17 cellular contexts compared by ENCODE assay signal in genomic region chr4:100986360-100986868, GRCh38.
DNase-seq lines count a peak whose midpoint lies in the region; ATAC-seq, FAIRE-seq and TF ChIP-seq lines count a peak whose summit lies in the region.
"Had no signal": no experiment of that assay in that cellular context is flagged by ENCODE, and none has a peak within 500 bp of the region (broad histone marks: within the 10 kb centered on the region; RNA-seq: fewer than 3 reads in every experiment).

No MANE protein-coding gene starts in this region.

- intact Hi-C loops in left ventricle myocardium inferior (cut with micrococcal nuclease) (no loop called here), left cardiac atrium (cut with DNase I) (no loop called here)

- no peak overlapping the region for H3K4me3 ChIP-seq in left ventricle myocardium inferior
- H3K4me3 ChIP-seq: esophagus squamous epithelium had no signal

- no peaks in the 10 kb centered on the region for H3K27me3 ChIP-seq in left ventricle myocardium inferior (ENCODE audit: low read depth)
- H3K27me3 ChIP-seq: esophagus squamous epithelium had no signal

- TF ChIP-seq CTCF in left ventricle myocardium inferior (IDR thresholded peaks at IDR 0.05; ENCODE audit: borderline replicate concordance) = no peak

- no peak for DNase-seq in left ventricle myocardium inferior
- DNase-seq in left cardiac atrium = no peak
- peak; percentile 24 for DNase-seq in foreskin melanocyte
- DNase-seq in medulla oblongata (ENCODE audit: extremely low spot score) = peak; percentile 33
- no peak for DNase-seq in HTR-8/SVneo (ENCODE audit: insufficient read length, low spot score)
- no peak for DNase-seq in NCI-H146 treated with DMSO at 0.1 percent for 48 hours (lab: John Stamatoyannopoulos, UW; ENCODE audit: unreplicated experiment)
- no peak for DNase-seq in stimulated activated CD4-positive, alpha-beta T cell treated with anti-CD3 and anti-CD28 coated beads, Interleukin-4, amount 100 ng/mL, for 4 hours
- DNase-seq: activated CD4-positive, alpha-beta T cell treated with anti-CD3 and anti-CD28 coated beads, Interleukin-2, amount 50 U/mL, for 4 hours; activated naive CD8-positive, alpha-beta T cell treated with anti-CD3 and anti-CD28 coated beads, Interleukin-2, amount 50 U/mL, for 24 hours; activated T-cell treated with anti-CD3 and anti-CD28 coated beads, Interleukin-2, amount 50 U/mL, for 48 hours; cortex of kidney; esophagus squamous epithelium; NCI-H2081; SIG-M5; stimulated activated CD4-positive, alpha-beta T cell treated with anti-CD3 and anti-CD28 coated beads, Interleukin-2, amount 100 ng/mL, for 48 hours had no signal

- no peaks in the 10 kb centered on the region for H3K9me3 ChIP-seq in left ventricle myocardium inferior (replicated peaks)

- peaks cover 15% of the 10 kb centered on the region for H3K4me1 ChIP-seq in left ventricle myocardium inferior

- no peaks in the 10 kb centered on the region for H3K36me3 ChIP-seq in left ventricle myocardium inferior
- H3K36me3 ChIP-seq: esophagus squamous epithelium had no signal

- FAIRE-seq in HTR-8/SVneo (lab: Jason Lieb, UNC) = no peak
- FAIRE-seq: G401.6 had no signal

- no peak for ATAC-seq in left cardiac atrium
- no peak for ATAC-seq in HG03342 (IDR thresholded peaks at IDR 0.05; ENCODE audit: unreplicated experiment)
- ATAC-seq: activated naive CD8-positive, alpha-beta T cell treated with anti-CD3 and anti-CD28 coated beads, Interleukin-2, amount 50 U/mL, for 24 hours had no signal

- H3K27ac ChIP-seq in left ventricle myocardium inferior (replicated peaks) = peak overlapping the region; percentile 38
- H3K27ac ChIP-seq: esophagus squamous epithelium had no signal

Comparison
In these comparisons a context has a peak if more than half of its experiments do, and no peak if none do; other contexts are left out.
1. DNase-seq: peak in foreskin melanocyte (single experiment) and medulla oblongata (single experiment); none in left ventricle myocardium inferior (single experiment), left cardiac atrium (single experiment), HTR-8/SVneo (single experiment), NCI-H146 treated with DMSO at 0.1 percent for 48 hours (single experiment) and stimulated activated CD4-positive, alpha-beta T cell treated with anti-CD3 and anti-CD28 coated beads, Interleukin-4, amount 100 ng/mL, for 4 hours (0 of 2).